Comparison of ENCODE assay signal across 13 cellular contexts in genomic region chr7:155377071-155377836, GRCh38.
DNase-seq lines count a peak whose midpoint lies in the region; ATAC-seq, FAIRE-seq and TF ChIP-seq lines count a peak whose summit lies in the region.
"Had no signal": no experiment of that assay in that cellular context is flagged by ENCODE, and none has a peak within 500 bp of the region (broad histone marks: within the 10 kb centered on the region; RNA-seq: fewer than 3 reads in every experiment).

No MANE protein-coding gene starts in this region.

- peak overlapping the region; percentile 37 to 79 (median 67) for H3K4me2 ChIP-seq in BLaER1 treated with 17β-estradiol and CSF1 and Interleukin-3, amounts not matched to agents 10 nM and 100 nM

- H4K20me1 ChIP-seq in BLaER1 treated with 17β-estradiol and CSF1 and Interleukin-3, amounts not matched to agents 10 nM and 100 nM, result peaks cover 0 to 92% (median 69%) of the 10 kb centered on the region in 11 experiments; a peak in 19 of 22 replicates

- H3K36me3 ChIP-seq in BLaER1 treated with 17β-estradiol and CSF1 and Interleukin-3, amounts not matched to agents 10 nM and 100 nM, result no peaks in the 10 kb centered on the region
- H3K36me3 ChIP-seq in kidney (ENCODE audit: control insufficient read depth in 1 of 2, insufficient read depth in 2 of 2, low read length in 2 of 2), result no peaks in the 10 kb centered on the region
- no peaks in the 10 kb centered on the region for H3K36me3 ChIP-seq in skeletal muscle tissue (ENCODE audit: control insufficient read depth in 3 of 3, insufficient read depth in 3 of 3, low read length in 3 of 3)

- H3K9me3 Mint-ChIP-seq in activated CD8-positive, alpha-beta memory T cell treated with anti-CD3 and anti-CD28 coated beads, Interleukin-2, amount 10 ng/mL, durations not matched to agents 7 days and 5 days (ENCODE audit: low read depth), result no peaks in the 10 kb centered on the region
- no peaks in the 10 kb centered on the region for H3K9me3 Mint-ChIP-seq in T-helper 2 cell treated with Interferon-gamma antibody and Interleukin-4, amounts not matched to agents 5 μg/mL and 100 μg/mL, for 36 hours
- H3K9me3 Mint-ChIP-seq: stimulated activated effector memory CD8-positive, alpha-beta T cell treated with anti-CD3 and anti-CD28 coated beads, Interleukin-12 subunit alpha, Interleukin-12 subunit beta, amount 100 ng/mL, for 72 hours had no signal

- no peak overlapping the region for H3K27ac ChIP-seq in BLaER1 treated with 17β-estradiol and CSF1 and Interleukin-3, amounts not matched to agents 10 nM and 100 nM
- H3K27ac ChIP-seq in kidney (ENCODE audit: low read depth in 2 of 2, low read length in 2 of 2), result no peak overlapping the region
- H3K27ac ChIP-seq in skeletal muscle tissue (ENCODE audit: low read depth, low read length), result no peak overlapping the region

- peaks cover 80% of the 10 kb centered on the region for H3K27me3 Mint-ChIP-seq in T-helper 17 cell
- peaks cover 88% of the 10 kb centered on the region for H3K27me3 Mint-ChIP-seq in activated CD8-positive, alpha-beta memory T cell treated with anti-CD3 and anti-CD28 coated beads, Interleukin-2, amount 10 ng/mL, durations not matched to agents 7 days and 5 days
- peaks cover 86% of the 10 kb centered on the region for H3K27me3 Mint-ChIP-seq in T-helper 2 cell treated with Interferon-gamma antibody and Interleukin-4, amounts not matched to agents 5 μg/mL and 100 μg/mL, for 36 hours (ENCODE audit: low read depth)

- peaks cover 49% of the 10 kb centered on the region for H3K4me1 Mint-ChIP-seq in T-helper 17 cell
- H3K4me1 Mint-ChIP-seq in activated CD8-positive, alpha-beta memory T cell treated with anti-CD3 and anti-CD28 coated beads, Interleukin-2, amount 10 ng/mL, durations not matched to agents 7 days and 5 days, result peaks cover 33% of the 10 kb centered on the region
- H3K4me1 Mint-ChIP-seq in T-helper 2 cell treated with Interferon-gamma antibody and Interleukin-4, amounts not matched to agents 5 μg/mL and 100 μg/mL, for 36 hours (ENCODE audit: low read depth), result peaks cover 22% of the 10 kb centered on the region

- H3K4me3 ChIP-seq in BLaER1 treated with 17β-estradiol and CSF1 and Interleukin-3, amounts not matched to agents 10 nM and 100 nM, result peak overlapping the region in 7 of 10 experiments; percentile 11 to 49 (median 30); a peak in 10 of 20 replicates
- H3K4me3 ChIP-seq in kidney (ENCODE audit: low read length in 2 of 2), result peak overlapping the region in 1 of 2 donors; percentile 39
- H3K4me3 ChIP-seq in skeletal muscle tissue (ENCODE audit: low read length in 3 of 3), result peak overlapping the region in 2 of 3 donors; percentile 41 to 43

- H3K4me1 ChIP-seq in BLaER1 treated with 17β-estradiol and CSF1 and Interleukin-3, amounts not matched to agents 10 nM and 100 nM, result peaks cover 48 to 69% (median 61%) of the 10 kb centered on the region in 10 experiments
- peaks cover 0 to 23% of the 10 kb centered on the region in 2 donors for H3K4me1 ChIP-seq in kidney (ENCODE audit: control insufficient read depth in 1 of 2, insufficient read depth in 1 of 2, low read depth in 1 of 2, low read length in 2 of 2)
- peaks cover 35 to 56% (median 52%) of the 10 kb centered on the region in 3 donors for H3K4me1 ChIP-seq in skeletal muscle tissue (ENCODE audit: control insufficient read depth in 3 of 3, insufficient read depth in 3 of 3, low read length in 3 of 3)

- no peak for TF ChIP-seq CTCF in kidney (IDR thresholded peaks at IDR 0.05; ENCODE audit: borderline replicate concordance, extremely low read depth, insufficient read depth)

- H3K36me3 Mint-ChIP-seq in T-helper 17 cell (ENCODE audit: low read depth), result peaks cover 16% of the 10 kb centered on the region
- H3K36me3 Mint-ChIP-seq in activated CD8-positive, alpha-beta memory T cell treated with anti-CD3 and anti-CD28 coated beads, Interleukin-2, amount 10 ng/mL, durations not matched to agents 7 days and 5 days, result peaks cover 1% of the 10 kb centered on the region
- H3K36me3 Mint-ChIP-seq in T-helper 2 cell treated with Interferon-gamma antibody and Interleukin-4, amounts not matched to agents 5 μg/mL and 100 μg/mL, for 36 hours (ENCODE audit: low read depth), result peaks cover 7% of the 10 kb centered on the region
- H3K36me3 Mint-ChIP-seq: stimulated activated effector memory CD8-positive, alpha-beta T cell treated with anti-CD3 and anti-CD28 coated beads, Interleukin-12 subunit alpha, Interleukin-12 subunit beta, amount 100 ng/mL, for 72 hours had no signal

- intact Hi-C loops in kidney (cut with DNase I), result no loop called here

- no peak overlapping the region for H3K27ac Mint-ChIP-seq in T-helper 17 cell
- H3K27ac Mint-ChIP-seq in activated CD8-positive, alpha-beta memory T cell treated with anti-CD3 and anti-CD28 coated beads, Interleukin-2, amount 10 ng/mL, durations not matched to agents 7 days and 5 days, result no peak overlapping the region
- no peak overlapping the region for H3K27ac Mint-ChIP-seq in T-helper 2 cell treated with Interferon-gamma antibody and Interleukin-4, amounts not matched to agents 5 μg/mL and 100 μg/mL, for 36 hours
- H3K27ac Mint-ChIP-seq: stimulated activated effector memory CD8-positive, alpha-beta T cell treated with anti-CD3 and anti-CD28 coated beads, Interleukin-12 subunit alpha, Interleukin-12 subunit beta, amount 100 ng/mL, for 72 hours had no signal

- no peak for DNase-seq in T-helper 17 cell
- peak; percentile 36 for DNase-seq in kidney
- DNase-seq in activated CD8-positive, alpha-beta memory T cell treated with anti-CD3 and anti-CD28 coated beads, Interleukin-2, amount 10 ng/mL, durations not matched to agents 7 days and 5 days, result no peak
- DNase-seq in HUDEP-2 (lab: John Stamatoyannopoulos, UW; ENCODE audit: unreplicated experiment in 76 of 76), result no peak
- no peak for DNase-seq in T-helper 2 cell treated with Interferon-gamma antibody and Interleukin-4, amounts not matched to agents 5 μg/mL and 100 μg/mL, for 36 hours (ENCODE audit: low spot score)
- DNase-seq in T-helper 2 cell, result no peak
- DNase-seq: activated naive CD4-positive, alpha-beta T cell treated with anti-CD3 and anti-CD28 coated beads, Interleukin-2, amount 50 U/mL, for 16 hours; NCI-H2227 treated with DMSO at 0.1 percent for 48 hours; occipital lobe; stimulated activated CD4-positive, alpha-beta T cell treated with anti-CD3 and anti-CD28 coated beads, Interleukin-1b, Interleukin-23, amount 100 ng/mL, for 48 hours had no signal

- CTCF ChIA-PET in activated CD8-positive, alpha-beta memory T cell treated with anti-CD3 and anti-CD28 coated beads, Interleukin-2, amount 10 ng/mL, durations not matched to agents 7 days and 5 days (lab: Charles Lee), result interaction anchor here (1.1 kb wide), 1 partner anchor 463 kb away, joined by 3 read pairs; no protein-coding TSS in a partner anchor

- peak overlapping the region; percentile 31 for H3K4me3 Mint-ChIP-seq in T-helper 17 cell
- H3K4me3 Mint-ChIP-seq in activated CD8-positive, alpha-beta memory T cell treated with anti-CD3 and anti-CD28 coated beads, Interleukin-2, amount 10 ng/mL, durations not matched to agents 7 days and 5 days, result no peak overlapping the region
- no peak overlapping the region for H3K4me3 Mint-ChIP-seq in T-helper 2 cell treated with Interferon-gamma antibody and Interleukin-4, amounts not matched to agents 5 μg/mL and 100 μg/mL, for 36 hours
- H3K4me3 Mint-ChIP-seq: stimulated activated effector memory CD8-positive, alpha-beta T cell treated with anti-CD3 and anti-CD28 coated beads, Interleukin-12 subunit alpha, Interleukin-12 subunit beta, amount 100 ng/mL, for 72 hours had no signal

- H3K27me3 ChIP-seq in BLaER1 treated with 17β-estradiol and CSF1 and Interleukin-3, amounts not matched to agents 10 nM and 100 nM, result peaks cover 100% of the 10 kb centered on the region in 11 experiments
- peaks cover 93 to 99% (median 97%) of the 10 kb centered on the region in 3 donors for H3K27me3 ChIP-seq in skeletal muscle tissue (ENCODE audit: control insufficient read depth in 3 of 3, insufficient read depth in 3 of 3, low read length in 3 of 3)

- no peak for FAIRE-seq in kidney (lab: Jason Lieb, UNC)

- H3K9me3 ChIP-seq in BLaER1 treated with 17β-estradiol and CSF1 and Interleukin-3, amounts not matched to agents 10 nM and 100 nM (replicated peaks in 1 of 11), result no peaks in the 10 kb centered on the region
- no peaks in the 10 kb centered on the region for H3K9me3 ChIP-seq in T-helper 17 cell (ENCODE audit: control insufficient read depth, low read length, poor library complexity, severe bottlenecking)
- H3K9me3 ChIP-seq in kidney (ENCODE audit: control insufficient read depth in 1 of 2, low read length in 2 of 2), result no peaks in the 10 kb centered on the region
- H3K9me3 ChIP-seq in skeletal muscle tissue (ENCODE audit: control insufficient read depth in 3 of 3, low read length in 3 of 3), result no peaks in the 10 kb centered on the region

- no peak for ATAC-seq in T-helper 17 cell
- no peak for ATAC-seq in activated CD8-positive, alpha-beta memory T cell treated with anti-CD3 and anti-CD28 coated beads, Interleukin-2, amount 10 ng/mL, durations not matched to agents 7 days and 5 days
- ATAC-seq: stimulated activated effector memory CD8-positive, alpha-beta T cell treated with anti-CD3 and anti-CD28 coated beads, Interleukin-12 subunit alpha, Interleukin-12 subunit beta, amount 100 ng/mL, for 72 hours had no signal

- no peak overlapping the region for H3K9ac ChIP-seq in BLaER1 treated with 17β-estradiol and CSF1 and Interleukin-3, amounts not matched to agents 10 nM and 100 nM
- H3K9ac ChIP-seq in kidney (ENCODE audit: low read length in 2 of 2) (no peak overlapping the region), skeletal muscle tissue (ENCODE audit: low read depth in 1 of 3, low read length in 3 of 3) (peak overlapping the region in 1 of 3 donors; percentile 2)
